8 cellular contexts compared by ENCODE assay signal in genomic region chr2:159285929-159286708, GRCh38. TPM values are rescaled to one million over a fixed set of nuclear protein-coding genes. Genes with fewer than 3 reads are reported as not detected.
DNase-seq lines count a peak whose midpoint lies in the region; ATAC-seq, FAIRE-seq and TF ChIP-seq lines count a peak whose summit lies in the region.

Gene WDSUB1, minus strand, starts transcription at chr2:159286703. Its CDS starts 3,634 bp downstream, at chr2:159283069.

- intact Hi-C loops in CD8-positive, alpha-beta T cell (cut with DNase I, micrococcal nuclease), result loop anchor here (1.0 to 10.0 kb wide), 12 partner anchors 141 to 1879 kb away; partner anchors contain the start of genes MARCHF7 (in 2 of the 2), TANK (in 2 of the 2), ACVR1 (in 1 of the 2) and ACVR1C (in 1 of the 2)
- intact Hi-C loops in Panc1 (cut with micrococcal nuclease; ENCODE audit: unreplicated experiment), result no loop called here

- H3K4me3 ChIP-seq in CD8-positive, alpha-beta T cell (ENCODE audit: low read depth, low read length), result peak within 1 kb of the TSS; percentile 86
- H3K4me3 ChIP-seq in Panc1 (ENCODE audit: low read depth in 2 of 2, low read length in 2 of 2) (peak within 1 kb of the TSS; percentile 57 to 84), astrocyte of the cerebellum (ENCODE audit: low read depth, low read length) (peak within 1 kb of the TSS; percentile 74), hepatocyte (peak within 1 kb of the TSS; percentile 62)

- ATAC-seq in CD8-positive, alpha-beta T cell, result no peak
- peak; percentile 25 for ATAC-seq in HG03469 (IDR thresholded peaks at IDR 0.05; ENCODE audit: unreplicated experiment)
- ATAC-seq in Panc1, result peak; percentile 61

- H3K27me3 Mint-ChIP-seq in CD8-positive, alpha-beta T cell (ENCODE audit: low read depth), result no peaks in the 10 kb centered on the region

- in situ Hi-C loops in Panc1 (cut with HindIII; ENCODE audit: low pct_unique_long_range_greater_than_20kb, low sequenced_read_pairs) (no loop called here), astrocyte of the cerebellum (cut with HindIII; ENCODE audit: low sequenced_read_pairs) (no loop called here)

- peak within 1 kb of the TSS; percentile 90 for H3K4me3 Mint-ChIP-seq in CD8-positive, alpha-beta T cell

- CTCF ChIA-PET in CD8-positive, alpha-beta T cell (lab: Charles Lee), result interaction anchor here (0.6 to 1.6 kb wide), 3 partner anchors 14 to 167 kb away, joined by 3 to 4 read pairs (median 3); no protein-coding TSS in a partner anchor
- CTCF ChIA-PET in Panc1 (lab: Charles Lee), result no interaction called here

- H3K9me3 Mint-ChIP-seq in CD8-positive, alpha-beta T cell, result no peaks in the 10 kb centered on the region

- H3K36me3 ChIP-seq in CD8-positive, alpha-beta T cell (ENCODE audit: insufficient read depth, low read length), result peaks cover 3% of the 10 kb centered on the region
- H3K36me3 ChIP-seq in Panc1 (ENCODE audit: control insufficient read depth, insufficient read depth, low read length), result no peaks in the 10 kb centered on the region
- no peaks in the 10 kb centered on the region for H3K36me3 ChIP-seq in hepatocyte (replicated peaks; ENCODE audit: insufficient read depth, low read depth)

- peak in 5 of 7 experiments; percentile 1 to 59 (median 5) for DNase-seq in CD8-positive, alpha-beta T cell
- DNase-seq in GM19238 (ENCODE audit: insufficient read length, low spot score) (peak; percentile 15), Panc1 (ENCODE audit: low read depth, low spot score) (no peak), astrocyte of the cerebellum (ENCODE audit: low read depth) (peak; percentile 11), hepatocyte (ENCODE audit: low spot score) (peak; percentile 86), pulmonary artery endothelial cell (ENCODE audit: low read depth, low spot score) (peak; percentile 10), D721Med (ENCODE audit: insufficient read length, low spot score) (no peak)

- H3K36me3 Mint-ChIP-seq in CD8-positive, alpha-beta T cell, result peaks cover 16% of the 10 kb centered on the region

- peaks cover 18% of the 10 kb centered on the region for H3K4me1 ChIP-seq in CD8-positive, alpha-beta T cell (ENCODE audit: insufficient read depth, low read length)
- peaks cover 24% of the 10 kb centered on the region for H3K4me1 ChIP-seq in Panc1 (ENCODE audit: control insufficient read depth, insufficient read depth, low read length)
- H3K4me1 ChIP-seq in hepatocyte (ENCODE audit: insufficient read depth), result peaks cover 10% of the 10 kb centered on the region

- H4K20me1 ChIP-seq in hepatocyte (ENCODE audit: insufficient read depth, poor library complexity, severe bottlenecking), result no peaks in the 10 kb centered on the region

- FAIRE-seq in D721Med (lab: Jason Lieb, UNC), result no peak

- peak within 1 kb of the TSS; percentile 58 for H3K27ac ChIP-seq in CD8-positive, alpha-beta T cell (ENCODE audit: low read depth, low read length)
- H3K27ac ChIP-seq in Panc1 (ENCODE audit: low read length) (peak within 1 kb of the TSS; percentile 92), hepatocyte (peak within 1 kb of the TSS; percentile 92)

- no peaks in the 10 kb centered on the region for H3K27me3 ChIP-seq in CD8-positive, alpha-beta T cell (ENCODE audit: insufficient read depth, low read length)
- H3K27me3 ChIP-seq in Panc1 (ENCODE audit: control insufficient read depth, insufficient read depth, low read length), result no peaks in the 10 kb centered on the region
- no peaks in the 10 kb centered on the region for H3K27me3 ChIP-seq in hepatocyte

- peak within 1 kb of the TSS; percentile 91 for H2AFZ ChIP-seq in hepatocyte

- under 1% methylated on average over 36 of the region's 64 CpGs for WGBS in hepatocyte (ENCODE audit: low lambda C conversion rate, missing lambda C conversion rate)

- no peaks in the 10 kb centered on the region for H3K9me2 ChIP-seq in hepatocyte (replicated peaks; ENCODE audit: insufficient read depth)

- POLR2A ChIA-PET in CD8-positive, alpha-beta T cell (lab: Charles Lee), result interaction anchor here (0.7 to 2.6 kb wide), 4 partner anchors 15 to 231 kb away, joined by 3 to 8 read pairs (median 4); no protein-coding TSS in a partner anchor
- POLR2A ChIA-PET in Panc1 (lab: Charles Lee), result interaction anchor here (0.6 to 0.7 kb wide), 2 partner anchors 235 to 466 kb away, joined by 3 to 6 read pairs; no protein-coding TSS in a partner anchor

- peaks cover 33% of the 10 kb centered on the region for H3K4me1 Mint-ChIP-seq in CD8-positive, alpha-beta T cell (ENCODE audit: low read depth)

- peak within 1 kb of the TSS; percentile 89 for H3K4me2 ChIP-seq in hepatocyte

- no peak for TF ChIP-seq CTCF in CD8-positive, alpha-beta T cell (IDR thresholded peaks at IDR 0.05)
- TF ChIP-seq CTCF in Panc1 (IDR thresholded peaks at IDR 0.05), result no peak
- TF ChIP-seq CTCF in astrocyte of the cerebellum (IDR thresholded peaks at IDR 0.05; ENCODE audit: low read depth, low read length, missing control alignments), result no peak
- no peak for TF ChIP-seq CTCF in hepatocyte (IDR thresholded peaks at IDR 0.05; ENCODE audit: poor library complexity)
- no peak for TF ChIP-seq CTCF in D721Med (IDR thresholded peaks at IDR 0.05; ENCODE audit: insufficient read depth, missing control alignments)

- no TSS peak for BruUV-seq in Panc1 (replicated peaks; lab: Mats Ljungman, UMichigan)

- H3K27ac Mint-ChIP-seq in CD8-positive, alpha-beta T cell, result peak within 1 kb of the TSS; percentile 86

- no peaks in the 10 kb centered on the region for H3K9me3 ChIP-seq in CD8-positive, alpha-beta T cell (ENCODE audit: low read length)
- H3K9me3 ChIP-seq in Panc1 (ENCODE audit: control insufficient read depth, insufficient read depth, low read depth, low read length) (no peaks in the 10 kb centered on the region), hepatocyte (ENCODE audit: low read depth) (no peaks in the 10 kb centered on the region)

- H3K79me2 ChIP-seq in hepatocyte, result peaks cover 33% of the 10 kb centered on the region

RNA-seq across cellular contexts. Expression of gene WDSUB1, which starts in this region (rescaled TPM):
- 1 to 10 TPM; 3.6 to 4.6 TPM for total RNA-seq in CD8-positive, alpha-beta T cell
- total RNA-seq in Panc1 (2021; ENCODE audit: unreplicated experiment) (7.7 TPM), hepatocyte (11.7 and 17.7 TPM in 2 replicates), pulmonary artery endothelial cell (3.2 and 5.7 TPM in 2 replicates)
- polyA plus RNA-seq in Panc1 (2012; ENCODE audit: insufficient read length), result 7.9 TPM
- 18.6 and 22.3 TPM in 2 replicates for polyA plus RNA-seq in hepatocyte

Comparison
In these comparisons a context has a peak if more than half of its experiments do, and no peak if none do; other contexts are left out.
1. DNase-seq: peak in CD8-positive, alpha-beta T cell (5 of 7), GM19238 (single experiment), astrocyte of the cerebellum (single experiment), hepatocyte (single experiment) and pulmonary artery endothelial cell (single experiment); none in Panc1 (single experiment) and D721Med (single experiment).
2. Peak in every context shown above with its lines, with median percentiles within 50 percentile points of each other: H3K27ac ChIP-seq and H3K4me3 ChIP-seq.